20 cellular contexts compared by ENCODE assay signal in genomic region chr3:25266677-25267076, GRCh38.
"Had no signal": no experiment of that assay in that cellular context is flagged by ENCODE, and none has a peak within 500 bp of the region (broad histone marks: within the 10 kb centered on the region; RNA-seq: fewer than 3 reads in every experiment).

No MANE protein-coding gene starts in this region.

- DNase-seq: activated CD4-positive, alpha-beta T cell treated with anti-CD3 and anti-CD28 coated beads, Interleukin-2, amount 50 U/mL, for 4 hours; activated gamma-delta T cell; effector CD4-positive, alpha-beta T cell; left colon; pancreas; right lobe of liver; small intestine; stimulated activated CD4-positive, alpha-beta T cell treated with anti-CD3 and anti-CD28 coated beads, Interleukin-4, amount 100 ng/mL, for 24 hours; T-helper 17 cell; WERI-Rb-1 had no signal

- H3K27ac Mint-ChIP-seq: activated naive CD4-positive, alpha-beta T cell treated with anti-CD3 and anti-CD28 coated beads, Interleukin-2, amount 50 U/mL, for 72 hours; stimulated activated effector memory CD8-positive, alpha-beta T cell treated with anti-CD3 and anti-CD28 coated beads, Interleukin-12 subunit alpha, Interleukin-12 subunit beta, amount 100 ng/mL, for 72 hours; T-helper 17 cell had no signal

- H3K9me3 ChIP-seq: pancreas, right lobe of liver, SJSA1, thoracic aorta had no signal

- H3K36me3 ChIP-seq: pancreas, right lobe of liver, SJSA1, thoracic aorta, WERI-Rb-1 had no signal

- H3K27me3 Mint-ChIP-seq: central memory CD8-positive, alpha-beta T cell; T-helper 17 cell had no signal

- H3K27ac ChIP-seq: pancreas, right lobe of liver, SJSA1, thoracic aorta, WERI-Rb-1 had no signal

- H3K9me3 Mint-ChIP-seq: brain had no signal

- H3K4me3 ChIP-seq: coronary artery, pancreas, right lobe of liver, SJSA1, thoracic aorta had no signal

- H3K4me3 Mint-ChIP-seq: brain; central memory CD8-positive, alpha-beta T cell; neural crest cell; stimulated activated effector memory CD8-positive, alpha-beta T cell treated with anti-CD3 and anti-CD28 coated beads, Interleukin-12 subunit alpha, Interleukin-12 subunit beta, amount 100 ng/mL, for 72 hours; T-helper 17 cell had no signal

- H3K36me3 Mint-ChIP-seq: activated naive CD4-positive, alpha-beta T cell treated with anti-CD3 and anti-CD28 coated beads, Interleukin-2, amount 50 U/mL, for 72 hours; brain; stimulated activated effector memory CD8-positive, alpha-beta T cell treated with anti-CD3 and anti-CD28 coated beads, Interleukin-12 subunit alpha, Interleukin-12 subunit beta, amount 100 ng/mL, for 72 hours had no signal

- FAIRE-seq: islet of Langerhans, pancreas, small intestine, urothelium cell line had no signal

- H3K27me3 ChIP-seq: pancreas, right lobe of liver, SJSA1 had no signal

- H3K4me1 ChIP-seq: pancreas, right lobe of liver had no signal

- H3K4me1 Mint-ChIP-seq: brain; central memory CD8-positive, alpha-beta T cell; stimulated activated effector memory CD8-positive, alpha-beta T cell treated with anti-CD3 and anti-CD28 coated beads, Interleukin-12 subunit alpha, Interleukin-12 subunit beta, amount 100 ng/mL, for 72 hours; T-helper 17 cell had no signal
